25 cellular contexts compared by ENCODE assay signal in the genomic region with DNA sequence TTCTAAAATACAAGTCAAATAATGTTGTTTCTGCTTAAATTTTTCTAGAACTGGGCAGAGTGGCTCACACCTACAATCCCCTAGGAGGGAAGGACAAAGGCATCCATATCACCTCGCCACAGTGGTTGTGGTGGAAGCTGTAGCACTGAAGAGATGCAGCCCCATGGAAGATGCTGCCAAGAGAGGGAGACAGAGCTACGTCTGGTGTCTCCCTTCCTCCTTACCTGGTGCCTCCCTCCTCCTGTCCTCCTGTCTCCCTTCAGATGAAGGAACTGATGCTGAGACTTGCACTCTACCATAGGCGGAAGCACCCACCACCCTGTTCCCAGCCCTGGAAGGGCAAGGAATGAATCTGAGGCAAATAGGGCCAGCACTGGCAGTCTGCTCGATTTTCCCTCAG. TPM values are rescaled to one million over a fixed set of nuclear protein-coding genes. Genes with fewer than 3 reads are reported as not detected.
DNase-seq lines count a peak whose midpoint lies in the region; ATAC-seq and TF ChIP-seq lines count a peak whose summit lies in the region.
"Had no signal": no experiment of that assay in that cellular context is flagged by ENCODE, and none has a peak within 500 bp of the region (broad histone marks: within the 10 kb centered on the region; RNA-seq: fewer than 3 reads in every experiment).

No MANE protein-coding gene starts in this region.

- 62% methylated on average over 4 of the region's 4 CpGs for WGBS in mammary epithelial cell (ENCODE audit: low coverage, missing lambda C conversion rate)
- 44 to 62% methylated on average over 2 to 4 of the region's 4 CpGs for WGBS in transverse colon (ENCODE audit: low coverage in 1 of 2), 2 donors

- no peaks in the 10 kb centered on the region for H3F3A ChIP-seq in neural progenitor cell (ENCODE audit: low read depth)

- intact Hi-C loops in mammary epithelial cell (cut with micrococcal nuclease) (loop anchor here (5.0 kb wide), 1 partner anchor 259 kb away; no protein-coding TSS in a partner anchor), transverse colon (cut with DNase I; ENCODE audit: low total_unique reads) (no loop called here)

- no peaks in the 10 kb centered on the region for H3K9me3 ChIP-seq in mammary epithelial cell (replicated peaks; ENCODE audit: insufficient read depth, low read length)
- H3K9me3 ChIP-seq in neural progenitor cell (ENCODE audit: low read depth) = no peaks in the 10 kb centered on the region
- no peaks in the 10 kb centered on the region for H3K9me3 ChIP-seq in transverse colon
- H3K9me3 ChIP-seq: thyroid gland had no signal

- no peak overlapping the region for H3K27ac ChIP-seq in mammary epithelial cell (ENCODE audit: insufficient read depth, low read depth, low read length)
- no peak overlapping the region for H3K27ac ChIP-seq in neural progenitor cell
- no peak overlapping the region for H3K27ac ChIP-seq in transverse colon
- H3K27ac ChIP-seq: BLaER1, KMS-11, PC-9, SK-N-MC, thyroid gland had no signal

- no peak overlapping the region for H2AFZ ChIP-seq in mammary epithelial cell (ENCODE audit: low read depth, low read length)
- no peak overlapping the region for H2AFZ ChIP-seq in neural progenitor cell (replicated peaks)
- H2AFZ ChIP-seq: PC-9 had no signal

- H3K27me3 Mint-ChIP-seq in neural progenitor cell (ENCODE audit: insufficient read depth, low read depth) = no peaks in the 10 kb centered on the region
- peaks cover 14 to 32% (median 16%) of the 10 kb centered on the region in 5 donors for H3K27me3 Mint-ChIP-seq in naive thymus-derived CD8-positive, alpha-beta T cell

- no peak overlapping the region for H3K4me3 Mint-ChIP-seq in neural progenitor cell
- H3K4me3 Mint-ChIP-seq in naive thymus-derived CD8-positive, alpha-beta T cell = no peak overlapping the region
- H3K4me3 Mint-ChIP-seq: stimulated activated effector memory CD8-positive, alpha-beta T cell treated with anti-CD3 and anti-CD28 coated beads, Interleukin-12 subunit alpha, Interleukin-12 subunit beta, amount 100 ng/mL, for 72 hours had no signal

- H3K27me3 ChIP-seq in mammary epithelial cell (ENCODE audit: insufficient read depth, low read length) = no peaks in the 10 kb centered on the region
- H3K27me3 ChIP-seq in neural progenitor cell = no peaks in the 10 kb centered on the region
- H3K27me3 ChIP-seq in transverse colon = no peaks in the 10 kb centered on the region
- H3K27me3 ChIP-seq: BLaER1, thyroid gland had no signal

- POLR2A ChIA-PET in naive thymus-derived CD8-positive, alpha-beta T cell (lab: Charles Lee) = no interaction called here

- H3K27ac Mint-ChIP-seq in neural progenitor cell = no peak overlapping the region
- H3K27ac Mint-ChIP-seq in naive thymus-derived CD8-positive, alpha-beta T cell = no peak overlapping the region
- H3K27ac Mint-ChIP-seq: stimulated activated effector memory CD8-positive, alpha-beta T cell treated with anti-CD3 and anti-CD28 coated beads, Interleukin-12 subunit alpha, Interleukin-12 subunit beta, amount 100 ng/mL, for 72 hours had no signal

- BruUV-seq in mammary epithelial cell (replicated peaks; lab: Mats Ljungman, UMichigan) = no TSS peak

- CTCF ChIA-PET in mammary epithelial cell (lab: Charles Lee; ENCODE audit: low non-redundant PET) = interaction anchor here (0.7 kb wide), 1 partner anchor 231 kb away, joined by 3 read pairs; no protein-coding TSS in a partner anchor

- no peak overlapping the region for H3K9ac ChIP-seq in mammary epithelial cell (ENCODE audit: insufficient read depth, low read length)
- H3K9ac ChIP-seq in neural progenitor cell = no peak overlapping the region
- H3K9ac ChIP-seq: BLaER1, KMS-11 had no signal

- DNase-seq in DMS53 (lab: John Stamatoyannopoulos, UW) (peak; percentile 12), DMS53 treated with DMSO at 0.1 percent for 48 hours (lab: John Stamatoyannopoulos, UW; ENCODE audit: unreplicated experiment) (no peak), NAMALWA (ENCODE audit: low spot score) (peak; percentile 9), mammary epithelial cell (peak; percentile 6), neural progenitor cell (ENCODE audit: low spot score) (peak; percentile 5), NCI-H146 (lab: John Stamatoyannopoulos, UW) (no peak), transverse colon (no peak)
- no peak for DNase-seq in naive thymus-derived CD8-positive, alpha-beta T cell
- DNase-seq: 8988T; activated CD4-positive, alpha-beta T cell treated with anti-CD3 and anti-CD28 coated beads, Interleukin-2, amount 50 U/mL, for 1 hour; activated naive CD4-positive, alpha-beta T cell; aorta; DMS 273 treated with DMSO at 0.1 percent for 48 hours; left colon; NCI-H1105; NCI-H2107; PC-9; thyroid gland had no signal

- H3K36me3 ChIP-seq in mammary epithelial cell (ENCODE audit: insufficient read depth, low read length) (no peaks in the 10 kb centered on the region), neural progenitor cell (no peaks in the 10 kb centered on the region), transverse colon (no peaks in the 10 kb centered on the region)
- H3K36me3 ChIP-seq: BLaER1, thyroid gland had no signal

- no peak for ATAC-seq in naive thymus-derived CD8-positive, alpha-beta T cell
- ATAC-seq: left colon; stimulated activated effector memory CD8-positive, alpha-beta T cell treated with anti-CD3 and anti-CD28 coated beads, Interleukin-12 subunit alpha, Interleukin-12 subunit beta, amount 100 ng/mL, for 72 hours had no signal

- no peaks in the 10 kb centered on the region for H3K36me3 Mint-ChIP-seq in neural progenitor cell
- H3K36me3 Mint-ChIP-seq in naive thymus-derived CD8-positive, alpha-beta T cell = no peaks in the 10 kb centered on the region
- H3K36me3 Mint-ChIP-seq: stimulated activated effector memory CD8-positive, alpha-beta T cell treated with anti-CD3 and anti-CD28 coated beads, Interleukin-12 subunit alpha, Interleukin-12 subunit beta, amount 100 ng/mL, for 72 hours had no signal

- TF ChIP-seq EP300 in transverse colon (IDR thresholded peaks at IDR 0.05; ENCODE audit: low read depth) = no peak

- no peak overlapping the region for H3K4me2 ChIP-seq in mammary epithelial cell (ENCODE audit: insufficient read depth, low read depth, low read length)
- H3K4me2 ChIP-seq in neural progenitor cell = no peak overlapping the region
- H3K4me2 ChIP-seq: BLaER1, KMS-11, PC-9 had no signal

- H3K4me1 ChIP-seq in mammary epithelial cell (ENCODE audit: insufficient read depth, low read length) = peaks cover 20% of the 10 kb centered on the region
- no peaks in the 10 kb centered on the region for H3K4me1 ChIP-seq in neural progenitor cell
- no peaks in the 10 kb centered on the region for H3K4me1 ChIP-seq in transverse colon
- H3K4me1 ChIP-seq: thyroid gland had no signal

- no peaks in the 10 kb centered on the region for H4K20me1 ChIP-seq in mammary epithelial cell (ENCODE audit: insufficient read depth, low read length)
- H4K20me1 ChIP-seq in neural progenitor cell (ENCODE audit: low read depth) = no peaks in the 10 kb centered on the region
- H4K20me1 ChIP-seq: BLaER1 had no signal

- no peaks in the 10 kb centered on the region for H3K9me3 Mint-ChIP-seq in neural progenitor cell
- no peaks in the 10 kb centered on the region for H3K9me3 Mint-ChIP-seq in naive thymus-derived CD8-positive, alpha-beta T cell
- H3K9me3 Mint-ChIP-seq: stimulated activated effector memory CD8-positive, alpha-beta T cell treated with anti-CD3 and anti-CD28 coated beads, Interleukin-12 subunit alpha, Interleukin-12 subunit beta, amount 100 ng/mL, for 72 hours had no signal

- H3K79me2 ChIP-seq in mammary epithelial cell (ENCODE audit: insufficient read depth, low read length) (no peaks in the 10 kb centered on the region), neural progenitor cell (ENCODE audit: low read depth) (no peaks in the 10 kb centered on the region)

- dilution Hi-C loops in mammary epithelial cell (cut with HindIII; ENCODE audit: low sequenced_read_pairs) = no loop called here

- in situ Hi-C loops in mammary epithelial cell (cut with MboI; ENCODE audit: low sequenced_read_pairs in 2 of 2) (no loop called here), transverse colon (cut with MboI; ENCODE audit: low pct_ligation_motif_present in 1 of 4, low pct_unique_long_range_greater_than_20kb in 1 of 4, low sequenced_read_pairs in 3 of 4) (loop anchor here in 1 of 4 donors (25.0 kb wide), 1 partner anchor 596 kb away; no protein-coding TSS in a partner anchor)

- H3K4me1 Mint-ChIP-seq in neural progenitor cell = no peaks in the 10 kb centered on the region
- no peaks in the 10 kb centered on the region for H3K4me1 Mint-ChIP-seq in naive thymus-derived CD8-positive, alpha-beta T cell
- H3K4me1 Mint-ChIP-seq: stimulated activated effector memory CD8-positive, alpha-beta T cell treated with anti-CD3 and anti-CD28 coated beads, Interleukin-12 subunit alpha, Interleukin-12 subunit beta, amount 100 ng/mL, for 72 hours had no signal

- no peak for TF ChIP-seq POLR2A in transverse colon (IDR thresholded peaks at IDR 0.05)

- peak; percentile 27 to 51 for TF ChIP-seq CTCF in mammary epithelial cell (conservative IDR thresholded peaks at IDR 0.05 in 1 of 2, IDR thresholded peaks at IDR 0.05 in 1 of 2; ENCODE audit: extremely low read depth in 1 of 2, insufficient read depth in 1 of 2, low read depth in 1 of 2, low read length in 2 of 2)
- TF ChIP-seq CTCF in neural progenitor cell (IDR thresholded peaks at IDR 0.05) = no peak
- no peak for TF ChIP-seq CTCF in transverse colon (IDR thresholded peaks at IDR 0.05)

- H3K4me3 ChIP-seq in mammary epithelial cell (replicated peaks in 1 of 3; ENCODE audit: insufficient read depth in 1 of 3, low read depth in 2 of 3, low read length in 3 of 3) (no peak overlapping the region), neural progenitor cell (no peak overlapping the region), transverse colon (no peak overlapping the region)
- H3K4me3 ChIP-seq: BLaER1, PC-9, SK-N-MC, thyroid gland had no signal

RNA-seq across cellular contexts. Expression of a gene that starts 22.3 kb away (rescaled TPM):
- total RNA-seq in mammary epithelial cell = not detected
- not detected for polyA plus RNA-seq in mammary epithelial cell
- polyA minus RNA-seq in mammary epithelial cell = not detected
- not detected in 2 replicates for total RNA-seq in neural progenitor cell (ENCODE audit: low replicate concordance)
- total RNA-seq in transverse colon = under 1 TPM in 1 of 4 donors, not detected in 3; 0.27 TPM
- not detected for total RNA-seq in naive thymus-derived CD8-positive, alpha-beta T cell
- polyA plus RNA-seq in naive thymus-derived CD8-positive, alpha-beta T cell = not detected
- total RNA-seq: aorta, cerebellum, fibroblast of villous mesenchyme, PC-9, renal cortical epithelial cell had no signal

RNA-seq across cellular contexts. Expression of a gene that starts 41.5 kb away (rescaled TPM):
- total RNA-seq in mammary epithelial cell (under 1 TPM in 1 of 2 donors, not detected in 1; 0.50 TPM), neural progenitor cell (ENCODE audit: low replicate concordance) (not detected in 2 replicates), transverse colon (not detected)
- polyA plus RNA-seq in mammary epithelial cell = 0.11 TPM
- polyA minus RNA-seq in mammary epithelial cell = not detected
- total RNA-seq in naive thymus-derived CD8-positive, alpha-beta T cell = not detected
- polyA plus RNA-seq in naive thymus-derived CD8-positive, alpha-beta T cell = not detected
- total RNA-seq: fibroblast of villous mesenchyme, left colon, PC-9, renal cortical epithelial cell had no signal

RNA-seq across cellular contexts. Expression of a gene that starts 58.1 kb away (rescaled TPM):
- total RNA-seq in mammary epithelial cell = not detected
- polyA plus RNA-seq in mammary epithelial cell = not detected
- polyA minus RNA-seq in mammary epithelial cell = not detected
- total RNA-seq in neural progenitor cell (ENCODE audit: low replicate concordance) = not detected in 2 replicates
- total RNA-seq in transverse colon = not detected
- total RNA-seq in naive thymus-derived CD8-positive, alpha-beta T cell = not detected
- polyA plus RNA-seq in naive thymus-derived CD8-positive, alpha-beta T cell = not detected
- total RNA-seq: aorta, cerebellum, fibroblast of villous mesenchyme, left colon, PC-9, renal cortical epithelial cell, thyroid gland had no signal
- polyA plus RNA-seq: aorta had no signal

Comparison
In these comparisons a context has a peak if more than half of its experiments do, and no peak if none do; other contexts are left out.
1. DNase-seq: peak in DMS53 (single experiment), NAMALWA (single experiment), mammary epithelial cell (single experiment) and neural progenitor cell (single experiment); none in DMS53 treated with DMSO at 0.1 percent for 48 hours (single experiment), NCI-H146 (single experiment), transverse colon (single experiment) and naive thymus-derived CD8-positive, alpha-beta T cell (0 of 10).
2. CTCF ChIP-seq: peak in mammary epithelial cell (2 of 2); none in neural progenitor cell (single experiment) and transverse colon (0 of 5).